ENCODE assay signal across 29 cellular contexts in the genomic region with DNA sequence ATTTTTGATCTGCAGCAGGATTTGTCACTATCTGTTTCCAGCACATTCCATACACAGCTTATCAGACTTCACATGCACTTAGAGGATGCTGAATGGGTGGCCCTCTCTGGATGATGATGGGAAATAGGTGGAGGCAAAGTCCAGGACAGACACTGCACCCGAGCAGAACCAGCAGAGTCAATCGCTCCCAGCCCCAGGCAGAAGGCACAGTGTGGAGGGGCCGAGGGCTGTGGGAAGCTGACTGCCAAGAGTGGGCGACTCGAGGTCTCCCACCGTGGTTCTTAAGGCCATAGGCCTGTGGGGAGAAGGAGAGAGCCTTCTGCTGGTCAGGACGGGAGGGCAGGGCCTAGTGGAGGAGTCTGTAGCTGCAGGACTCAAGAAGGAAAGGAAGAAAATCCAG.
"Had no signal": no experiment of that assay in that cellular context is flagged by ENCODE, and none has a peak within 500 bp of the region (broad histone marks: within the 10 kb centered on the region; RNA-seq: fewer than 3 reads in every experiment).

No MANE protein-coding gene starts in this region.

- H3K27ac Mint-ChIP-seq: naive thymus-derived CD4-positive, alpha-beta T cell; natural killer cell; neural progenitor cell; progenitor cell of endocrine pancreas; stimulated activated memory B cell treated with anti-CD40 and anti-IgM and Interleukin-4, amounts not matched to agents 10 μg/mL and 1 μg/mL and 100 μg/mL, for 72 hours; stimulated activated naive CD8-positive, alpha-beta T cell treated with anti-CD3 and anti-CD28 coated beads, Interleukin-15, Interleukin-2, amounts not matched to agents 100 ng/mL and 50 ng/mL, for 24 hours; type B pancreatic cell had no signal

- H3K27me3 ChIP-seq: neural progenitor cell, ovary, right lobe of liver, sigmoid colon, suprapubic skin, testis, tibial artery, transverse colon, vagina had no signal

- H3K9ac ChIP-seq: neural progenitor cell, parathyroid adenoma had no signal

- H3K4me3 ChIP-seq: neural progenitor cell, ovary, psoas muscle, right lobe of liver, sigmoid colon, suprapubic skin, testis, tibial artery, transverse colon, vagina had no signal

- DNase-seq: naive thymus-derived CD4-positive, alpha-beta T cell; natural killer cell; occipital lobe; ovary; posterior cingulate gyrus; psoas muscle; right cardiac atrium; right lobe of liver; sigmoid colon; small intestine; stimulated activated CD4-positive, alpha-beta T cell treated with anti-CD3 and anti-CD28 coated beads, Interleukin-12 subunit alpha, Interleukin-12 subunit beta, amount 100 ng/mL, for 4 hours; stimulated activated CD4-positive, alpha-beta T cell treated with anti-CD3 and anti-CD28 coated beads, Interleukin-1b, Interleukin-23, amount 100 ng/mL, for 48 hours; stimulated activated CD4-positive, alpha-beta T cell treated with anti-CD3 and anti-CD28 coated beads, Interleukin-4, amount 100 ng/mL, for 1 hour; stimulated activated CD4-positive, alpha-beta T cell treated with anti-CD3 and anti-CD28 coated beads, Interleukin-4, amount 100 ng/mL, for 4 hours; stimulated activated CD8-positive, alpha-beta memory T cell treated with anti-CD3 and anti-CD28 coated beads, Interleukin-4, amount 100 ng/mL, for 48 hours; stimulated activated naive CD4-positive, alpha-beta T cell; substantia nigra; testis; tibial artery; transverse colon had no signal

- H3K4me1 ChIP-seq: neural progenitor cell, parathyroid adenoma, psoas muscle, right lobe of liver, sigmoid colon, testis, tibial artery, transverse colon, vagina had no signal

- ATAC-seq: naive thymus-derived CD4-positive, alpha-beta T cell; natural killer cell; psoas muscle; right cardiac atrium; right lobe of liver had no signal

- H3K36me3 Mint-ChIP-seq: naive thymus-derived CD4-positive, alpha-beta T cell; natural killer cell; neural progenitor cell; stimulated activated memory B cell treated with anti-CD40 and anti-IgM and Interleukin-4, amounts not matched to agents 10 μg/mL and 1 μg/mL and 100 μg/mL, for 72 hours; type B pancreatic cell had no signal

- H3K27me3 Mint-ChIP-seq: naive thymus-derived CD4-positive, alpha-beta T cell; stimulated activated memory B cell treated with anti-CD40 and anti-IgM and Interleukin-4, amounts not matched to agents 10 μg/mL and 1 μg/mL and 100 μg/mL, for 72 hours had no signal

- H3K9me3 ChIP-seq: ovary, psoas muscle, right lobe of liver, sigmoid colon, suprapubic skin, testis, tibial artery, transverse colon, vagina had no signal

- H3K9me3 Mint-ChIP-seq: naive thymus-derived CD4-positive, alpha-beta T cell; natural killer cell; nephron; neural progenitor cell; stimulated activated memory B cell treated with anti-CD40 and anti-IgM and Interleukin-4, amounts not matched to agents 10 μg/mL and 1 μg/mL and 100 μg/mL, for 72 hours; stimulated activated naive CD8-positive, alpha-beta T cell treated with anti-CD3 and anti-CD28 coated beads, Interleukin-15, Interleukin-2, amounts not matched to agents 100 ng/mL and 50 ng/mL, for 24 hours; type B pancreatic cell had no signal

- H3K4me3 Mint-ChIP-seq: naive thymus-derived CD4-positive, alpha-beta T cell; natural killer cell; nephron; neural progenitor cell; stimulated activated memory B cell treated with anti-CD40 and anti-IgM and Interleukin-4, amounts not matched to agents 10 μg/mL and 1 μg/mL and 100 μg/mL, for 72 hours; stimulated activated naive CD8-positive, alpha-beta T cell treated with anti-CD3 and anti-CD28 coated beads, Interleukin-15, Interleukin-2, amounts not matched to agents 100 ng/mL and 50 ng/mL, for 24 hours; type B pancreatic cell had no signal

- H3K36me3 ChIP-seq: neural progenitor cell, ovary, right lobe of liver, sigmoid colon, suprapubic skin, tibial artery, transverse colon, vagina had no signal

- H3K4me1 Mint-ChIP-seq: natural killer cell; stimulated activated memory B cell treated with anti-CD40 and anti-IgM and Interleukin-4, amounts not matched to agents 10 μg/mL and 1 μg/mL and 100 μg/mL, for 72 hours had no signal

- H3K27ac ChIP-seq: neural progenitor cell, ovary, parathyroid adenoma, psoas muscle, right lobe of liver, sigmoid colon, suprapubic skin, testis, tibial artery, transverse colon, vagina had no signal
